Comparison of ENCODE assay signal across 1 cellular context in genomic region chr4:89829470-89830138, GRCh38.
TF ChIP-seq lines count a peak whose summit lies in the region.

No MANE protein-coding gene starts in this region.

TF ChIP-seq in GM23338, 12 proteins besides CTCF, POLR2A, EP300 and RAD21 (continued from another document):
- TF ChIP-seq, protein P1, sequence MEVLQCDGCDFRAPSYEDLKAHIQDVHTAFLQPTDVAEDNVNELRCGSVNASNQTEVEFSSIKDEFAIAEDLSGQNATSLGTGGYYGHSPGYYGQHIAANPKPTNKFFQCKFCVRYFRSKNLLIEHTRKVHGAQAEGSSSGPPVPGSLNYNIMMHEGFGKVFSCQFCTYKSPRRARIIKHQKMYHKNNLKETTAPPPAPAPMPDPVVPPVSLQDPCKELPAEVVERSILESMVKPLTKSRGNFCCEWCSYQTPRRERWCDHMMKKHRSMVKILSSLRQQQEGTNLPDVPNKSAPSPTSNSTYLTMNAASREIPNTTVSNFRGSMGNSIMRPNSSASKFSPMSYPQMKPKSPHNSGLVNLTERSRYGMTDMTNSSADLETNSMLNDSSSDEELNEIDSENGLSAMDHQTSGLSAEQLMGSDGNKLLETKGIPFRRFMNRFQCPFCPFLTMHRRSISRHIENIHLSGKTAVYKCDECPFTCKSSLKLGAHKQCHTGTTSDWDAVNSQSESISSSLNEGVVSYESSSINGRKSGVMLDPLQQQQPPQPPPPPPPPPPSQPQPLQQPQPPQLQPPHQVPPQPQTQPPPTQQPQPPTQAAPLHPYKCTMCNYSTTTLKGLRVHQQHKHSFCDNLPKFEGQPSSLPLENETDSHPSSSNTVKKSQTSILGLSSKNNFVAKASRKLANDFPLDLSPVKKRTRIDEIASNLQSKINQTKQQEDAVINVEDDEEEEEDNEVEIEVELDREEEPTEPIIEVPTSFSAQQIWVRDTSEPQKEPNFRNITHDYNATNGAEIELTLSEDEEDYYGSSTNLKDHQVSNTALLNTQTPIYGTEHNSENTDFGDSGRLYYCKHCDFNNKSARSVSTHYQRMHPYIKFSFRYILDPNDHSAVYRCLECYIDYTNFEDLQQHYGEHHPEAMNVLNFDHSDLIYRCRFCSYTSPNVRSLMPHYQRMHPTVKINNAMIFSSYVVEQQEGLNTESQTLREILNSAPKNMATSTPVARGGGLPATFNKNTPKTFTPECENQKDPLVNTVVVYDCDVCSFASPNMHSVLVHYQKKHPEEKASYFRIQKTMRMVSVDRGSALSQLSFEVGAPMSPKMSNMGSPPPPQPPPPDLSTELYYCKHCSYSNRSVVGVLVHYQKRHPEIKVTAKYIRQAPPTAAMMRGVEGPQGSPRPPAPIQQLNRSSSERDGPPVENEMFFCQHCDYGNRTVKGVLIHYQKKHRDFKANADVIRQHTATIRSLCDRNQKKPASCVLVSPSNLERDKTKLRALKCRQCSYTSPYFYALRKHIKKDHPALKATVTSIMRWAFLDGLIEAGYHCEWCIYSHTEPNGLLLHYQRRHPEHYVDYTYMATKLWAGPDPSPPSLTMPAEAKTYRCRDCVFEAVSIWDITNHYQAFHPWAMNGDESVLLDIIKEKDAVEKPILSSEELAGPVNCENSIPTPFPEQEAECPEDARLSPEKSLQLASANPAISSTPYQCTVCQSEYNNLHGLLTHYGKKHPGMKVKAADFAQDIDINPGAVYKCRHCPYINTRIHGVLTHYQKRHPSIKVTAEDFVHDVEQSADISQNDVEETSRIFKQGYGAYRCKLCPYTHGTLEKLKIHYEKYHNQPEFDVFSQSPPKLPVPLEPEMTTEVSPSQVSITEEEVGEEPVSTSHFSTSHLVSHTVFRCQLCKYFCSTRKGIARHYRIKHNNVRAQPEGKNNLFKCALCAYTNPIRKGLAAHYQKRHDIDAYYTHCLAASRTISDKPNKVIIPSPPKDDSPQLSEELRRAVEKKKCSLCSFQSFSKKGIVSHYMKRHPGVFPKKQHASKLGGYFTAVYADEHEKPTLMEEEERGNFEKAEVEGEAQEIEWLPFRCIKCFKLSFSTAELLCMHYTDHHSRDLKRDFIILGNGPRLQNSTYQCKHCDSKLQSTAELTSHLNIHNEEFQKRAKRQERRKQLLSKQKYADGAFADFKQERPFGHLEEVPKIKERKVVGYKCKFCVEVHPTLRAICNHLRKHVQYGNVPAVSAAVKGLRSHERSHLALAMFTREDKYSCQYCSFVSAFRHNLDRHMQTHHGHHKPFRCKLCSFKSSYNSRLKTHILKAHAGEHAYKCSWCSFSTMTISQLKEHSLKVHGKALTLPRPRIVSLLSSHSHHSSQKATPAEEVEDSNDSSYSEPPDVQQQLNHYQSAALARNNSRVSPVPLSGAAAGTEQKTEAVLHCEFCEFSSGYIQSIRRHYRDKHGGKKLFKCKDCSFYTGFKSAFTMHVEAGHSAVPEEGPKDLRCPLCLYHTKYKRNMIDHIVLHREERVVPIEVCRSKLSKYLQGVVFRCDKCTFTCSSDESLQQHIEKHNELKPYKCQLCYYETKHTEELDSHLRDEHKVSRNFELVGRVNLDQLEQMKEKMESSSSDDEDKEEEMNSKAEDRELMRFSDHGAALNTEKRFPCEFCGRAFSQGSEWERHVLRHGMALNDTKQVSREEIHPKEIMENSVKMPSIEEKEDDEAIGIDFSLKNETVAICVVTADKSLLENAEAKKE (CRISPR knock-in tag; IDR thresholded peaks at IDR 0.05): no peak
- TF ChIP-seq CREB1 (CRISPR knock-in tag; IDR thresholded peaks at IDR 0.05; ENCODE audit: low read depth) (no peak), EZH2 (IDR thresholded peaks at IDR 0.05; ENCODE audit: low read depth, unreplicated experiment) (no peak), ZNF114 (CRISPR knock-in tag; IDR thresholded peaks at IDR 0.05) (no peak), STAT1 (IDR thresholded peaks at IDR 0.05; ENCODE audit: unreplicated experiment) (no peak), EZH2phosphoT487 (IDR thresholded peaks at IDR 0.05; ENCODE audit: unreplicated experiment) (no peak), NANOG (IDR thresholded peaks at IDR 0.05; ENCODE audit: borderline replicate concordance) (no peak), POLR2AphosphoS5 (IDR thresholded peaks at IDR 0.05; ENCODE audit: low read depth) (no peak), ZNF331 (CRISPR knock-in tag; IDR thresholded peaks at IDR 0.05; ENCODE audit: low read depth) (no peak)
